Comparison of ENCODE assay signal across 8 cellular contexts in genomic region chr2:3728104-3729054, GRCh38. TPM values are rescaled to one million over a fixed set of nuclear protein-coding genes. Genes with fewer than 3 reads are reported as not detected.
DNase-seq lines count a peak whose midpoint lies in the region; ATAC-seq and TF ChIP-seq lines count a peak whose summit lies in the region.

No MANE protein-coding gene starts in this region.

- peaks cover 20% of the 10 kb centered on the region for H3K27me3 Mint-ChIP-seq in WTC11 (ENCODE audit: low read depth)

- H3K36me3 Mint-ChIP-seq in WTC11 = peaks cover 63% of the 10 kb centered on the region

- H3K27me3 ChIP-seq in iPS-18a (ENCODE audit: control insufficient read depth, insufficient read depth, low read length) (no peaks in the 10 kb centered on the region), testis (no peaks in the 10 kb centered on the region)

- TF ChIP-seq CTCF in WTC11 (IDR thresholded peaks at IDR 0.05) (peak; percentile 37), testis (IDR thresholded peaks at IDR 0.05) (peak; percentile 47 to 75 (median 64))

- H3K36me3 ChIP-seq in iPS-18a (ENCODE audit: control insufficient read depth, low read depth, low read length) (no peaks in the 10 kb centered on the region), testis (ENCODE audit: low read depth, missing control alignments) (no peaks in the 10 kb centered on the region)

- no peak for TF ChIP-seq POLR2A in testis (IDR thresholded peaks at IDR 0.05)

- WGBS in testis, 2 donors = 35 to 36% methylated on average over 21 to 22 of the region's 22 CpGs

- peak; percentile 29 for DNase-seq in AG08395 (ENCODE audit: low spot score)
- DNase-seq in NCI-H2107 treated with DMSO at 0.1 percent for 48 hours (lab: John Stamatoyannopoulos, UW; ENCODE audit: unreplicated experiment) = peak; percentile 55
- no peak for DNase-seq in WTC11 (ENCODE audit: low spot score)
- DNase-seq in testis = peak; percentile 34

- peaks cover 10% of the 10 kb centered on the region for H3K4me1 ChIP-seq in iPS-18a (ENCODE audit: control insufficient read depth, low read depth, low read length)
- H3K4me1 ChIP-seq in testis = no peaks in the 10 kb centered on the region

- ATAC-seq in GM18511 (IDR thresholded peaks at IDR 0.05; ENCODE audit: unreplicated experiment) (peak; percentile 62), WTC11 (0 out of 2 replicates have a peak, but pooled peaks have one; percentile 26), HG03469 (IDR thresholded peaks at IDR 0.05; ENCODE audit: unreplicated experiment) (no peak), HG02981 (IDR thresholded peaks at IDR 0.05; ENCODE audit: unreplicated experiment) (no peak)

- no peak overlapping the region for H3K9ac ChIP-seq in iPS-18a (ENCODE audit: low read length)

- H3K27ac ChIP-seq in iPS-18a (ENCODE audit: low read length) (no peak overlapping the region), testis (peak overlapping the region in 1 of 2 donors; percentile 54)

- POLR2A ChIA-PET in WTC11 (lab: Charles Lee) = no interaction called here

- H3K9me3 ChIP-seq in iPS-18a (ENCODE audit: control insufficient read depth, low read depth, low read length) (no peaks in the 10 kb centered on the region), testis (no peaks in the 10 kb centered on the region)

- peak overlapping the region; percentile 47 for H3K4me3 ChIP-seq in iPS-18a (ENCODE audit: low read length)
- H3K4me3 ChIP-seq in testis = no peak overlapping the region

- intact Hi-C loops in testis (cut with DNase I; ENCODE audit: low total_unique reads) = no loop called here

- H3K4me1 Mint-ChIP-seq in WTC11 = no peaks in the 10 kb centered on the region

- H3K4me3 Mint-ChIP-seq in WTC11 = no peak overlapping the region

- no peak overlapping the region for H3K27ac Mint-ChIP-seq in WTC11

- H3K9me3 Mint-ChIP-seq in WTC11 = peaks cover 78% of the 10 kb centered on the region

- CTCF ChIA-PET in WTC11 (lab: Charles Lee) = interaction anchor here (1.0 to 1.5 kb wide), 3 partner anchors 26 to 77 kb away, joined by 3 to 8 read pairs (median 3); no protein-coding TSS in a partner anchor

TF ChIP-seq in WTC11, 78 proteins besides CTCF, POLR2A, EP300 and RAD21:
- no peak for TF ChIP-seq ZNF138 (CRISPR knock-in tag; conservative IDR thresholded peaks at IDR 0.05)
- TF ChIP-seq ZBTB21 (CRISPR knock-in tag; IDR thresholded peaks at IDR 0.05; ENCODE audit: borderline replicate concordance) = no peak
- TF ChIP-seq, protein P1, sequence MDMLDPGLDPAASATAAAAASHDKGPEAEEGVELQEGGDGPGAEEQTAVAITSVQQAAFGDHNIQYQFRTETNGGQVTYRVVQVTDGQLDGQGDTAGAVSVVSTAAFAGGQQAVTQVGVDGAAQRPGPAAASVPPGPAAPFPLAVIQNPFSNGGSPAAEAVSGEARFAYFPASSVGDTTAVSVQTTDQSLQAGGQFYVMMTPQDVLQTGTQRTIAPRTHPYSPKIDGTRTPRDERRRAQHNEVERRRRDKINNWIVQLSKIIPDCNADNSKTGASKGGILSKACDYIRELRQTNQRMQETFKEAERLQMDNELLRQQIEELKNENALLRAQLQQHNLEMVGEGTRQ (CRISPR knock-in tag; IDR thresholded peaks at IDR 0.05) = no peak
- no peak for TF ChIP-seq HMGA2 (CRISPR knock-in tag; IDR thresholded peaks at IDR 0.05)
- no peak for TF ChIP-seq ZNF121 (CRISPR knock-in tag; IDR thresholded peaks at IDR 0.05)
- TF ChIP-seq PRRX2 (CRISPR knock-in tag; IDR thresholded peaks at IDR 0.05) = no peak
- no peak for TF ChIP-seq JUN (CRISPR knock-in tag; IDR thresholded peaks at IDR 0.05)
- TF ChIP-seq AR (CRISPR knock-in tag; IDR thresholded peaks at IDR 0.05) = no peak
- TF ChIP-seq PREB (CRISPR knock-in tag; IDR thresholded peaks at IDR 0.05; ENCODE audit: borderline replicate concordance) = no peak
- no peak for TF ChIP-seq IRF1 (CRISPR knock-in tag; IDR thresholded peaks at IDR 0.05)
- TF ChIP-seq, protein P2, sequence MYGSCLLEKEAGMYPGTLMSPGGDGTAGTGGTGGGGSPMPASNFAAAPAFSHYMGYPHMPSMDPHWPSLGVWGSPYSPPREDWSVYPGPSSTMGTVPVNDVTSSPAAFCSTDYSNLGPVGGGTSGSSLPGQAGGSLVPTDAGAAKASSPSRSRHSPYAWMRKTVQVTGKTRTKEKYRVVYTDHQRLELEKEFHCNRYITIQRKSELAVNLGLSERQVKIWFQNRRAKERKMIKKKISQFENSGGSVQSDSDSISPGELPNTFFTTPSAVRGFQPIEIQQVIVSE (CRISPR knock-in tag; IDR thresholded peaks at IDR 0.05; ENCODE audit: borderline replicate concordance) = no peak
- TF ChIP-seq SMAD3 (CRISPR knock-in tag; IDR thresholded peaks at IDR 0.05; ENCODE audit: borderline replicate concordance) = no peak
- no peak for TF ChIP-seq RELA (CRISPR knock-in tag; IDR thresholded peaks at IDR 0.05; ENCODE audit: borderline replicate concordance)
- no peak for TF ChIP-seq ZNF232 (CRISPR knock-in tag; IDR thresholded peaks at IDR 0.05)
- TF ChIP-seq E2F4 (CRISPR knock-in tag; IDR thresholded peaks at IDR 0.05; ENCODE audit: borderline replicate concordance, low read depth) = no peak

RNA-seq across cellular contexts. Expression of gene DCDC2C, which starts 25.0 kb away (rescaled TPM):
- total RNA-seq in WTC11 (2021) (not detected in 3 replicates), testis (10 to 100 TPM; 10.6 to 12.1 TPM)
- polyA plus RNA-seq in testis (ENCODE audit: insufficient read depth, low read depth, low replicate concordance) = 9.9 TPM

Comparison
In these comparisons a context has a peak if more than half of its experiments do, and no peak if none do; other contexts are left out.
1. ATAC-seq: peak in GM18511 (single experiment) and WTC11 (single experiment); none in HG03469 (single experiment) and HG02981 (single experiment).
2. RNA of gene DCDC2C, which starts 25.0 kb away (total RNA-seq): 10.6 to 12.1 TPM in testis; not detected in WTC11; every median in the first group is over 10 times any median in the second.